8 cellular contexts compared by ENCODE assay signal in the genomic region with DNA sequence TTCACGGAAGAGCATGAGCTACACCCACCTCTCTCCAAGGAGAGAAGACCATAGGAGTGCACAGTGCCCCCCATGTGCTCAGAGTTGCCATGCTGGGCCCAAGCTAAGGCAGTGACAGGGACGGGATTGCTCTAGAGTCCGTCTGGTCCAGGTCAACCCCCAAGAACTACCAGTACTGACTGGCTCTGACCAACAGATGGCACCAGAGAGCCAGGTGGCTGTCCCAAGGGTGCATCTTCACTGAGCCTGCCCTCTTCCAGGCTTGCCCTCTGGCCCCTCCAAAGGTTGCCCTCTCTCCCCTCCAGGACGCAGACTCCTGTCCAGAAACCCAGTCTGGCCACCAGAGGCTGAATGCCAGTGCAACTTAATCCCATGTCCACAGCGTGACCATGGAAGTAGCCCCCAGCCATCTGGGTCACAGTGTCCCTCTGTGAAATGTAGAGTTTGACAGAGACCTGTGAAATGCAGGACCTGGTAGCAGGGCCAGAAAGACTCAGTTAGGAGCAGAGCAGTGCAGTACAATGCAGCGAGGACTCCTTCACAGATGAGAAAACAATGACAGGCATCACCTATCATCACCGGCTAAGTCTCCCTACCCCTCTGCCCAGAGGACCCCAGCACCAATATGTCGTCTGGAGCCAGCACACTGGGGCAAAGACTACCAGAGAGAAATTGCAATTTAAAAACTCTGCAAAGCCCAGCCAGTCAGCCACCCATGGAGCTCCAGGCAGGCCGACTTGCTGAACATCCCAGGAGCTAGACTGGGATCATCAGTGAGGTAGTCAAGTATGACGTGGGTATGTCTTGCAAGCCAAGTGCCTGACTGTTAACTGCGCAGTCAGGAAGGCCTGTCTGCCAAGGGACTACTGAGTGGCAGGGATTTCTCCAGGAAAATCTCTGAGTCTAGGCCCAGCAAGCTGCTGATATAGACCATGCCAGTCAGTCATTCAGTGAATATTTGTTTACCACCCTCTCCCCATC. TPM values are rescaled to one million over a fixed set of nuclear protein-coding genes. Genes with fewer than 3 reads are reported as not detected.
A peak's percentile ranks its signal among the peaks of the same experiment; 100 is the strongest.
DNase-seq lines count a peak whose midpoint lies in the region; ATAC-seq and TF ChIP-seq lines count a peak whose summit lies in the region.

No MANE protein-coding gene starts in this region.

- in situ Hi-C loops in transverse colon (cut with MboI; ENCODE audit: low pct_ligation_motif_present in 1 of 4, low pct_unique_long_range_greater_than_20kb in 1 of 4, low sequenced_read_pairs in 3 of 4): loop anchor here (5.0 to 25.0 kb wide), 5 partner anchors 100 to 403 kb away; no protein-coding TSS in a partner anchor

- H3K4me3 ChIP-seq in ovary (no peak overlapping the region), transverse colon (no peak overlapping the region)

- WGBS in ovary, 3 donors: 58 to 61% (median 60%) methylated on average over 11 of the region's 11 CpGs
- WGBS in transverse colon (ENCODE audit: low coverage in 1 of 2), 2 donors: 60% methylated on average over 11 of the region's 11 CpGs; no CpG with 5 or more reads in 1 of the 2 donors

- H3K36me3 ChIP-seq in ovary (no peaks in the 10 kb centered on the region), transverse colon (no peaks in the 10 kb centered on the region)

- intact Hi-C loops in ovary (cut with DNase I): loop anchor here in 3 of 4 donors (2.0 to 10.0 kb wide), 3 partner anchors 103 to 400 kb away; no protein-coding TSS in a partner anchor
- intact Hi-C loops in transverse colon (cut with DNase I; ENCODE audit: low total_unique reads): loop anchor here (5.0 kb wide), 2 partner anchors 103 to 398 kb away; no protein-coding TSS in a partner anchor

- no peak for TF ChIP-seq EP300 in ovary (IDR thresholded peaks at IDR 0.05)
- no peak for TF ChIP-seq EP300 in transverse colon (IDR thresholded peaks at IDR 0.05; ENCODE audit: low read depth)

- H3K9me3 ChIP-seq in ovary: no peaks in the 10 kb centered on the region
- H3K9me3 ChIP-seq in transverse colon: no peaks in the 10 kb centered on the region

- H3K27ac ChIP-seq in ovary: no peak overlapping the region
- no peak overlapping the region for H3K27ac ChIP-seq in transverse colon

- no peak for TF ChIP-seq POLR2A in ovary (IDR thresholded peaks at IDR 0.05)
- no peak for TF ChIP-seq POLR2A in transverse colon (IDR thresholded peaks at IDR 0.05)

- ATAC-seq in GM18907 (IDR thresholded peaks at IDR 0.05; ENCODE audit: unreplicated experiment) (peak; percentile 69), HG03460 (IDR thresholded peaks at IDR 0.05; ENCODE audit: unreplicated experiment) (peak; percentile 80)

- peak; percentile 86 for DNase-seq in AG08395 (ENCODE audit: low spot score)
- peak; percentile 70 for DNase-seq in RKO (ENCODE audit: low spot score)
- DNase-seq in activated T-helper 1 cell treated with anti-CD3 and anti-CD28 coated beads, Interleukin-2, amount 50 U/mL, for 16 hours (ENCODE audit: low read depth in 1 of 2, low spot score in 1 of 2): peak; percentile 56 to 59
- peak; percentile 48 for DNase-seq in foreskin melanocyte
- peak; percentile 62 to 76 (median 73) for DNase-seq in ovary
- peak; percentile 79 for DNase-seq in transverse colon

- H3K27me3 ChIP-seq in ovary (no peaks in the 10 kb centered on the region), transverse colon (no peaks in the 10 kb centered on the region)

- TF ChIP-seq CTCF in ovary (IDR thresholded peaks at IDR 0.05): peak; percentile 72 to 79 (median 77)
- peak; percentile 87 to 92 (median 90) for TF ChIP-seq CTCF in transverse colon (IDR thresholded peaks at IDR 0.05)

- H3K4me1 ChIP-seq in ovary (ENCODE audit: insufficient read depth) (no peaks in the 10 kb centered on the region), transverse colon (no peaks in the 10 kb centered on the region)

RNA-seq across cellular contexts. Expression of a gene that starts 7.7 kb away (rescaled TPM):
- total RNA-seq in ovary (100 to 1,000 TPM; 263 to 464 (median 361) TPM), transverse colon (100 to 1,000 TPM in 3 of 4 donors, 10 to 100 TPM in 1; 32.6 to 224 (median 170) TPM)
- 1,000 to 10,000 TPM in 1 of 2 donors, 100 to 1,000 TPM in 1; 751 to 1,077 TPM for polyA plus RNA-seq in ovary

RNA-seq across cellular contexts. Expression of a gene that starts 41.4 kb away (rescaled TPM):
- total RNA-seq in ovary (100 to 1,000 TPM in 2 of 7 donors, 10 to 100 TPM in 5; 76.1 to 142 (median 91.6) TPM), transverse colon (100 to 1,000 TPM in 3 of 4 donors, 10 to 100 TPM in 1; 30.4 to 198 (median 147) TPM)
- polyA plus RNA-seq in ovary: 10 to 100 TPM; 28.0 to 81.7 TPM
